Comparison of ENCODE assay signal across 13 cellular contexts in the genomic region with DNA sequence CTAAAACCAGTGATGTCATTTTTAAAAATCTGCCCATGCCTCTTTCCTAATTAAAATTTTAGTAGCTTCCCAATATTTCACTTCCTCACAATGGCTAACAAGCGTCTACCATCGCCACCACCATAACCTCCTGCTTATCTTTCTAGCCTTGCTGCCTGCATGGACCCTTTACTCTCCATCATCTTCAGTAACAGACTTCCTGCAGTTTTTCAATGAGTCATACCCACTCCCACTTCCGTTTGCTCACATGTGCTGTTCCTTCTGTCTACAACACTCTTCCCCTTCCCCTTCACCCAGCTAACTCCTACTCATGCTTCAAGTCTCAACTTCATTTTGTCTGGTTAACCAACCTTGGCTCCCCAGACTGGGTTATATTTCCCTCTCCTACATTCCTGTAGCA. TPM values are rescaled to one million over a fixed set of nuclear protein-coding genes. Genes with fewer than 3 reads are reported as not detected.
DNase-seq lines count a peak whose midpoint lies in the region; ATAC-seq, FAIRE-seq and TF ChIP-seq lines count a peak whose summit lies in the region.
"Had no signal": no experiment of that assay in that cellular context is flagged by ENCODE, and none has a peak within 500 bp of the region (broad histone marks: within the 10 kb centered on the region; RNA-seq: fewer than 3 reads in every experiment).

No MANE protein-coding gene starts in this region.

- H3K27ac Mint-ChIP-seq in activated naive CD8-positive, alpha-beta T cell treated with anti-CD3 and anti-CD28 coated beads, Interleukin-2, amount 50 U/mL, for 24 hours: peak overlapping the region; percentile 92
- no peak overlapping the region for H3K27ac Mint-ChIP-seq in GM23338
- H3K27ac Mint-ChIP-seq: HFFc6 had no signal

- H3K4me1 ChIP-seq in PC-9 (replicated peaks; ENCODE audit: insufficient read depth) (no peaks in the 10 kb centered on the region), GM23338 (ENCODE audit: insufficient read depth) (no peaks in the 10 kb centered on the region)

- H3K36me3 ChIP-seq in PC-9 (ENCODE audit: low read depth) (no peaks in the 10 kb centered on the region), WERI-Rb-1 (no peaks in the 10 kb centered on the region), GM23338 (ENCODE audit: insufficient read depth) (no peaks in the 10 kb centered on the region)
- H3K36me3 ChIP-seq: adrenal gland had no signal

- H3K4me3 ChIP-seq in PC-9 (no peak overlapping the region), WERI-Rb-1 (ENCODE audit: low read depth, low read length) (no peak overlapping the region), GM23338 (no peak overlapping the region)
- H3K4me3 ChIP-seq: adrenal gland had no signal

- intact Hi-C loops in PC-9 (cut with micrococcal nuclease; ENCODE audit: unreplicated experiment): no loop called here

- H3K4me1 Mint-ChIP-seq in activated naive CD8-positive, alpha-beta T cell treated with anti-CD3 and anti-CD28 coated beads, Interleukin-2, amount 50 U/mL, for 24 hours: peaks cover 85% of the 10 kb centered on the region
- no peaks in the 10 kb centered on the region for H3K4me1 Mint-ChIP-seq in GM23338

- POLR2A ChIA-PET in PC-9 (lab: Charles Lee; ENCODE audit: unreplicated experiment): no interaction called here

- BruUV-seq in PC-9 (replicated peaks; lab: Mats Ljungman, UMichigan): no TSS peak

- H3K79me2 ChIP-seq in PC-9 (ENCODE audit: low read depth) (no peaks in the 10 kb centered on the region), GM23338 (replicated peaks; ENCODE audit: insufficient read depth) (no peaks in the 10 kb centered on the region)

- no peaks in the 10 kb centered on the region for H3K27me3 Mint-ChIP-seq in activated naive CD8-positive, alpha-beta T cell treated with anti-CD3 and anti-CD28 coated beads, Interleukin-2, amount 50 U/mL, for 24 hours
- H3K27me3 Mint-ChIP-seq in GM23338 (ENCODE audit: insufficient read depth, low read depth, poor library complexity): peaks cover 7% of the 10 kb centered on the region

- H3K4me2 ChIP-seq in PC-9: no peak overlapping the region
- no peak overlapping the region for H3K4me2 ChIP-seq in GM23338

- H2AFZ ChIP-seq in PC-9 (0 out of 2 replicates have a peak overlapping the region, but pooled peaks have one; percentile 15), GM23338 (no peak overlapping the region)

- peaks cover 7% of the 10 kb centered on the region for H3K36me3 Mint-ChIP-seq in activated naive CD8-positive, alpha-beta T cell treated with anti-CD3 and anti-CD28 coated beads, Interleukin-2, amount 50 U/mL, for 24 hours (ENCODE audit: low read depth)
- H3K36me3 Mint-ChIP-seq in GM23338 (ENCODE audit: low read depth): no peaks in the 10 kb centered on the region

- peaks cover 3% of the 10 kb centered on the region; the same call in 1 of the 2 replicates for H3F3A ChIP-seq in PC-9 (ENCODE audit: insufficient read depth, low read depth)
- H3F3A ChIP-seq in GM23338 (replicated peaks; ENCODE audit: low read depth): no peaks in the 10 kb centered on the region

- no peak for FAIRE-seq in frontal cortex (lab: Jason Lieb, UNC)

- H3K4me3 Mint-ChIP-seq in activated naive CD8-positive, alpha-beta T cell treated with anti-CD3 and anti-CD28 coated beads, Interleukin-2, amount 50 U/mL, for 24 hours: peak overlapping the region; percentile 4
- no peak overlapping the region for H3K4me3 Mint-ChIP-seq in GM23338
- H3K4me3 Mint-ChIP-seq: HFFc6 had no signal

- no peaks in the 10 kb centered on the region for H3K27me3 ChIP-seq in PC-9 (ENCODE audit: insufficient read depth, low read depth)
- peaks cover 100% of the 10 kb centered on the region for H3K27me3 ChIP-seq in WERI-Rb-1 (ENCODE audit: insufficient read depth, low read depth, severe bottlenecking)
- H3K27me3 ChIP-seq in GM23338 (ENCODE audit: insufficient read depth): no peaks in the 10 kb centered on the region; the same call in 1 of the 2 replicates
- H3K27me3 ChIP-seq: adrenal gland had no signal

- peaks cover 9% of the 10 kb centered on the region for H3K9me3 Mint-ChIP-seq in activated naive CD8-positive, alpha-beta T cell treated with anti-CD3 and anti-CD28 coated beads, Interleukin-2, amount 50 U/mL, for 24 hours
- H3K9me3 Mint-ChIP-seq in GM23338: no peaks in the 10 kb centered on the region
- H3K9me3 Mint-ChIP-seq: HFFc6 had no signal

- no peaks in the 10 kb centered on the region for H3K9me3 ChIP-seq in PC-9 (ENCODE audit: insufficient read depth, low read depth)
- peaks cover 10% of the 10 kb centered on the region for H3K9me3 ChIP-seq in WERI-Rb-1 (ENCODE audit: severe bottlenecking)
- H3K9me3 ChIP-seq: adrenal gland had no signal

- no peak overlapping the region for H3K27ac ChIP-seq in PC-9
- no peak overlapping the region for H3K27ac ChIP-seq in WERI-Rb-1
- no peak overlapping the region for H3K27ac ChIP-seq in GM23338 (ENCODE audit: low read depth)
- H3K27ac ChIP-seq: adrenal gland had no signal

- CTCF ChIA-PET in PC-9 (lab: Charles Lee): no interaction called here

- ATAC-seq in activated naive CD8-positive, alpha-beta T cell treated with anti-CD3 and anti-CD28 coated beads, Interleukin-2, amount 50 U/mL, for 24 hours: no peak
- no peak for ATAC-seq in GM23338

- H3K9me2 ChIP-seq in PC-9 (ENCODE audit: insufficient read depth): no peaks in the 10 kb centered on the region
- H3K9me2 ChIP-seq in GM23338 (ENCODE audit: insufficient read depth): peaks cover 4% of the 10 kb centered on the region; the same call in 1 of the 2 replicates

- H4K20me1 ChIP-seq in PC-9 (ENCODE audit: insufficient read depth) (no peaks in the 10 kb centered on the region), GM23338 (replicated peaks; ENCODE audit: insufficient read depth) (no peaks in the 10 kb centered on the region)

- DNase-seq in AML-193 (lab: John Stamatoyannopoulos, UW): peak; percentile 32 to 35
- DNase-seq in GDM1 (lab: John Stamatoyannopoulos, UW): peak; percentile 70
- DNase-seq in PC-9: no peak
- no peak for DNase-seq in activated naive CD8-positive, alpha-beta T cell treated with anti-CD3 and anti-CD28 coated beads, Interleukin-2, amount 50 U/mL, for 24 hours
- no peak for DNase-seq in WERI-Rb-1
- no peak for DNase-seq in HK-2 (ENCODE audit: unreplicated experiment)
- DNase-seq in GM23338 (ENCODE audit: low spot score): no peak
- DNase-seq in frontal cortex (ENCODE audit: low spot score in 2 of 2): no peak
- DNase-seq: glutamatergic neuron, HFFc6, NCI-H2171 treated with DMSO at 0.1 percent for 48 hours had no signal

- no peak for TF ChIP-seq CTCF in PC-9 (conservative IDR thresholded peaks at IDR 0.05)
- no peak for TF ChIP-seq CTCF in WERI-Rb-1 (IDR thresholded peaks at IDR 0.05; ENCODE audit: low read depth, low read length)
- no peak for TF ChIP-seq CTCF in GM23338 (conservative IDR thresholded peaks at IDR 0.05; ENCODE audit: low read depth in 2 of 2)

TF ChIP-seq in GM23338, 12 proteins besides CTCF, POLR2A, EP300 and RAD21 (continues in another document):
- TF ChIP-seq JUNB (IDR thresholded peaks at IDR 0.05; ENCODE audit: unreplicated experiment) (no peak), EZH2phosphoT487 (IDR thresholded peaks at IDR 0.05; ENCODE audit: unreplicated experiment) (no peak), STAT1 (IDR thresholded peaks at IDR 0.05; ENCODE audit: unreplicated experiment) (no peak)
- TF ChIP-seq, protein P1, sequence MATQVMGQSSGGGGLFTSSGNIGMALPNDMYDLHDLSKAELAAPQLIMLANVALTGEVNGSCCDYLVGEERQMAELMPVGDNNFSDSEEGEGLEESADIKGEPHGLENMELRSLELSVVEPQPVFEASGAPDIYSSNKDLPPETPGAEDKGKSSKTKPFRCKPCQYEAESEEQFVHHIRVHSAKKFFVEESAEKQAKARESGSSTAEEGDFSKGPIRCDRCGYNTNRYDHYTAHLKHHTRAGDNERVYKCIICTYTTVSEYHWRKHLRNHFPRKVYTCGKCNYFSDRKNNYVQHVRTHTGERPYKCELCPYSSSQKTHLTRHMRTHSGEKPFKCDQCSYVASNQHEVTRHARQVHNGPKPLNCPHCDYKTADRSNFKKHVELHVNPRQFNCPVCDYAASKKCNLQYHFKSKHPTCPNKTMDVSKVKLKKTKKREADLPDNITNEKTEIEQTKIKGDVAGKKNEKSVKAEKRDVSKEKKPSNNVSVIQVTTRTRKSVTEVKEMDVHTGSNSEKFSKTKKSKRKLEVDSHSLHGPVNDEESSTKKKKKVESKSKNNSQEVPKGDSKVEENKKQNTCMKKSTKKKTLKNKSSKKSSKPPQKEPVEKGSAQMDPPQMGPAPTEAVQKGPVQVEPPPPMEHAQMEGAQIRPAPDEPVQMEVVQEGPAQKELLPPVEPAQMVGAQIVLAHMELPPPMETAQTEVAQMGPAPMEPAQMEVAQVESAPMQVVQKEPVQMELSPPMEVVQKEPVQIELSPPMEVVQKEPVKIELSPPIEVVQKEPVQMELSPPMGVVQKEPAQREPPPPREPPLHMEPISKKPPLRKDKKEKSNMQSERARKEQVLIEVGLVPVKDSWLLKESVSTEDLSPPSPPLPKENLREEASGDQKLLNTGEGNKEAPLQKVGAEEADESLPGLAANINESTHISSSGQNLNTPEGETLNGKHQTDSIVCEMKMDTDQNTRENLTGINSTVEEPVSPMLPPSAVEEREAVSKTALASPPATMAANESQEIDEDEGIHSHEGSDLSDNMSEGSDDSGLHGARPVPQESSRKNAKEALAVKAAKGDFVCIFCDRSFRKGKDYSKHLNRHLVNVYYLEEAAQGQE (IDR thresholded peaks at IDR 0.05; ENCODE audit: unreplicated experiment): no peak

RNA-seq across cellular contexts. Expression of a gene that starts 12.8 kb away (rescaled TPM):
- total RNA-seq in PC-9 (2021) (0.31 and 0.85 TPM in 2 replicates), frontal cortex (0.41 TPM)
- total RNA-seq in GM23338 (2014; rRNA removed; shearing (Covaris generic)): not detected in 2 replicates
- polyA plus RNA-seq in GM23338 (2016; fragmentation: Nextera tagmentation; extraction: Ambion mirVana): 0.27 and 0.59 TPM in 2 replicates
- total RNA-seq: HFFc6, osteoblast had no signal

Comparison
In these comparisons a context has a peak if more than half of its experiments do, and no peak if none do; other contexts are left out.
1. DNase-seq: peak in AML-193 (2 of 2) and GDM1 (single experiment); none in PC-9 (0 of 2), activated naive CD8-positive, alpha-beta T cell treated with anti-CD3 and anti-CD28 coated beads, Interleukin-2, amount 50 U/mL, for 24 hours (single experiment), WERI-Rb-1 (single experiment), HK-2 (single experiment), GM23338 (single experiment) and frontal cortex (0 of 2).